ENCODE assay signal across 19 cellular contexts in the genomic region with DNA sequence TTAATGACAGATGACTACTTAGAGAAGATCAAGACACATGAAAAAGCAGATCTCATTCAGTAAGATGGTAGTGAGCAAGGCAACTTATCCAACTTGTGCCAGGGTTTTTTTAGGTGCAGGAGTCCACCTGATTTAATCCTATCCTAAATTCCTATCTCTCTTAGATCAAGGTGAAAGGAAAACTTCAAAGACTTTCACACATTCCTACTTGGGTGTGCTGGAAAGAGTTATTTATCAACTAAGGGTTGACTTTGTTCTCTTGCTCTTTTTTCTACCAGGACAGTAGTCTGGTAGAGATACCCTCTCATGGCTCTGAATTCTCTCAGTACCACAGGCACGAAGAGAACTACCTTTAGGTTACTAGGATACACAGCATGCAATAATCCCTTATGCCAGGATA.
"Had no signal": no experiment of that assay in that cellular context is flagged by ENCODE, and none has a peak within 500 bp of the region (broad histone marks: within the 10 kb centered on the region; RNA-seq: fewer than 3 reads in every experiment).

No MANE protein-coding gene starts in this region.

- FAIRE-seq: RCC 7860 had no signal

- DNase-seq: IMR-90, Karpas-422, KG1, MM.1S, NCI-H1092 treated with DMSO at 0.1 percent for 48 hours, NCI-H1436, NCI-H187 treated with DMSO at 0.1 percent for 48 hours, NCI-H2029 treated with DMSO at 0.1 percent for 48 hours, NCI-H2171 treated with DMSO at 0.1 percent for 48 hours, NCI-H345, NCI-H524, NCI-H526 treated with DMSO at 0.1 percent for 48 hours, NCI-H748 treated with DMSO at 0.1 percent for 48 hours, Right ventricle myocardium superior, RPMI8226, SIG-M5, SW 1271, T-helper 1 cell had no signal
